Comparison of ENCODE assay signal across 10 cellular contexts in the genomic region with DNA sequence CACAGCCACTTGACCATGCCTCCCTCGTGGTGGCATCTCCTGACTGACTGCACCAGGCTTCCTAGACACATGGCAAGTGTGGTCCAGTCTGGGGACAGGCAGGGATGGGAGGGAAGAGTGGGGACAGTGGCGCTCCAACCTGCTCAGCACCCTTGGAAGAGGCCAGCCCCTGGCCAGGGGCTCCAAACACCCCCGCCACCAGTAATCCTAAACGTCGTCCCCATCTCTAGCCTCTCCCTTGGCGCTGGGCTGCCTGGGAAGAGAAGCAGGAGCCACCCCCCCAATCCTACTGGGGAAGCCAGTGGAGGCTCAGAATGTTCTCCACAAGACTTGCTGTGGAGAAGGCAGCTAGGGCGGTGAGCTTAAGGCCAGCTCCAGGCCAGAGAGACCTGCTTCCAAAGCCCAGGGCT. TPM values are rescaled to one million over a fixed set of nuclear protein-coding genes. Genes with fewer than 3 reads are reported as not detected.
A peak's percentile ranks its signal among the peaks of the same experiment; 100 is the strongest.
DNase-seq lines count a peak whose midpoint lies in the region; ATAC-seq and TF ChIP-seq lines count a peak whose summit lies in the region.
"Had no signal": no experiment of that assay in that cellular context is flagged by ENCODE, and none has a peak within 500 bp of the region (broad histone marks: within the 10 kb centered on the region; RNA-seq: fewer than 3 reads in every experiment).

No MANE protein-coding gene starts in this region.

- H3K9me3 Mint-ChIP-seq in T-helper 2 cell treated with Interferon-gamma antibody and Interleukin-4, amounts not matched to agents 5 μg/mL and 100 μg/mL, for 36 hours, result no peaks in the 10 kb centered on the region
- H3K9me3 Mint-ChIP-seq in brain, result peaks cover 0 to 4% (median 0%) of the 10 kb centered on the region in 5 experiments

- no peaks in the 10 kb centered on the region for H3K9me2 ChIP-seq in MM.1S (replicated peaks; ENCODE audit: insufficient read depth, low read length)

- peaks cover 10% of the 10 kb centered on the region for H3K4me1 Mint-ChIP-seq in T-helper 2 cell treated with Interferon-gamma antibody and Interleukin-4, amounts not matched to agents 5 μg/mL and 100 μg/mL, for 36 hours (ENCODE audit: low read depth)
- peaks cover 23% of the 10 kb centered on the region for H3K4me1 Mint-ChIP-seq in brain

- peaks cover 57% of the 10 kb centered on the region for H3F3A ChIP-seq in MM.1S (ENCODE audit: insufficient read depth, low read length)

- peaks cover 14% of the 10 kb centered on the region for H3K4me1 ChIP-seq in MM.1S (ENCODE audit: low read length)
- H3K4me1 ChIP-seq in gastrocnemius medialis, result peaks cover 18 to 21% of the 10 kb centered on the region in 2 donors

- in situ Hi-C loops in gastrocnemius medialis (cut with MboI; ENCODE audit: low sequenced_read_pairs in 4 of 4), result no loop called here

- peak overlapping the region; percentile 93; the same call in 1 of the 2 replicates for H3K4me2 ChIP-seq in MM.1S (ENCODE audit: low read depth, low read length)

- H3K27me3 ChIP-seq in MM.1S (replicated peaks; ENCODE audit: insufficient read depth, low read length) (no peaks in the 10 kb centered on the region), gastrocnemius medialis (no peaks in the 10 kb centered on the region)

- TF ChIP-seq POLR2A in gastrocnemius medialis (IDR thresholded peaks at IDR 0.05), result no peak

- TF ChIP-seq CTCF in MM.1S (IDR thresholded peaks at IDR 0.05; ENCODE audit: low read length) (no peak), brain (conservative IDR thresholded peaks at IDR 0.05) (no peak), gastrocnemius medialis (IDR thresholded peaks at IDR 0.05 in 4 of 5, conservative IDR thresholded peaks at IDR 0.05 in 1 of 5) (no peak)

- H3K27ac ChIP-seq in MM.1S (ENCODE audit: low read length) (no peak overlapping the region), gastrocnemius medialis (peak overlapping the region in 3 of 4 donors; percentile 9 to 94 (median 83))

- peaks cover 34% of the 10 kb centered on the region for H3K36me3 Mint-ChIP-seq in T-helper 2 cell treated with Interferon-gamma antibody and Interleukin-4, amounts not matched to agents 5 μg/mL and 100 μg/mL, for 36 hours (ENCODE audit: low read depth)
- peaks cover 48% of the 10 kb centered on the region for H3K36me3 Mint-ChIP-seq in brain

- no peak for DNase-seq in T-helper 2 cell treated with Interferon-gamma antibody and Interleukin-4, amounts not matched to agents 5 μg/mL and 100 μg/mL, for 36 hours (ENCODE audit: low spot score)
- no peak for DNase-seq in T-helper 2 cell
- no peak for DNase-seq in MM.1S
- DNase-seq in gastrocnemius medialis, result no peak
- DNase-seq in NCI-H2227 (lab: John Stamatoyannopoulos, UW; ENCODE audit: unreplicated experiment), result no peak

- H2AFZ ChIP-seq in MM.1S (ENCODE audit: low read length), result no peak overlapping the region

- peak overlapping the region; percentile 99 for H3K4me3 Mint-ChIP-seq in T-helper 2 cell treated with Interferon-gamma antibody and Interleukin-4, amounts not matched to agents 5 μg/mL and 100 μg/mL, for 36 hours
- H3K4me3 Mint-ChIP-seq in brain, result peak overlapping the region; percentile 60 to 98 (median 97)

- H3K9me3 ChIP-seq in MM.1S (replicated peaks; ENCODE audit: insufficient read depth, low read length) (no peaks in the 10 kb centered on the region), gastrocnemius medialis (no peaks in the 10 kb centered on the region)

- H4K20me1 ChIP-seq in MM.1S (ENCODE audit: insufficient read depth, low read length), result peaks cover 55% of the 10 kb centered on the region

- H3K27ac Mint-ChIP-seq in T-helper 2 cell treated with Interferon-gamma antibody and Interleukin-4, amounts not matched to agents 5 μg/mL and 100 μg/mL, for 36 hours, result peak overlapping the region; percentile 2
- peak overlapping the region in 2 of 5 experiments; percentile 74 to 85 for H3K27ac Mint-ChIP-seq in brain

- no peak overlapping the region for H3K9ac ChIP-seq in MM.1S (ENCODE audit: low read length)

- H3K4me3 ChIP-seq in MM.1S (ENCODE audit: low read length) (no peak overlapping the region), gastrocnemius medialis (no peak overlapping the region)

- H3K79me2 ChIP-seq in MM.1S (ENCODE audit: low read length), result peaks cover 73% of the 10 kb centered on the region

- ATAC-seq in gastrocnemius medialis, result no peak
- no peak for ATAC-seq in HG02884 (IDR thresholded peaks at IDR 0.05; ENCODE audit: unreplicated experiment)
- no peak for ATAC-seq in HG02798 (IDR thresholded peaks at IDR 0.05; ENCODE audit: poor library complexity, unreplicated experiment)

- H3K36me3 ChIP-seq in MM.1S (replicated peaks; ENCODE audit: insufficient read depth, low read length) (peaks cover 33% of the 10 kb centered on the region), gastrocnemius medialis (peaks cover 0 to 45% of the 10 kb centered on the region in 2 donors)

- H3K27me3 Mint-ChIP-seq in T-helper 2 cell treated with Interferon-gamma antibody and Interleukin-4, amounts not matched to agents 5 μg/mL and 100 μg/mL, for 36 hours (ENCODE audit: low read depth), result no peaks in the 10 kb centered on the region
- peaks cover 10% of the 10 kb centered on the region for H3K27me3 Mint-ChIP-seq in brain

- intact Hi-C loops in gastrocnemius medialis (cut with DNase I; ENCODE audit: low total_unique reads), result no loop called here

RNA-seq across cellular contexts. Expression of a gene that starts 2.7 kb away (rescaled TPM):
- 2,480 TPM for polyA plus RNA-seq in brain (ENCODE audit: insufficient read depth, low read depth, low replicate concordance)
- total RNA-seq in gastrocnemius medialis, result 100 to 1,000 TPM; 329 to 784 (median 462) TPM

RNA-seq across cellular contexts. Expression of a gene that starts 12.0 kb away (rescaled TPM):
- 51.7 TPM for polyA plus RNA-seq in brain (ENCODE audit: insufficient read depth, low read depth, low replicate concordance)
- total RNA-seq in gastrocnemius medialis, result 10 to 100 TPM in 3 of 4 donors, 1 to 10 TPM in 1; 5.8 to 33.2 (median 21.5) TPM

RNA-seq across cellular contexts. Expression of a gene that starts 12.5 kb away (rescaled TPM):
- 120 TPM for polyA plus RNA-seq in brain (ENCODE audit: insufficient read depth, low read depth, low replicate concordance)
- 100 to 1,000 TPM in 1 of 4 donors, 10 to 100 TPM in 3; 45.7 to 122 (median 74.8) TPM for total RNA-seq in gastrocnemius medialis

RNA-seq across cellular contexts. Expression of a gene that starts 27.2 kb away (rescaled TPM):
- polyA plus RNA-seq in brain (ENCODE audit: insufficient read depth, low read depth, low replicate concordance), result 108 TPM
- total RNA-seq in gastrocnemius medialis, result 10 to 100 TPM; 33.1 to 77.7 (median 70.4) TPM

RNA-seq across cellular contexts. Expression of a gene that starts 27.6 kb away (rescaled TPM):
- not detected for polyA plus RNA-seq in brain (ENCODE audit: insufficient read depth, low read depth, low replicate concordance)
- total RNA-seq in gastrocnemius medialis, result not detected
- total RNA-seq: epithelial cell of proximal tubule, RPMI7951 had no signal
